11 cellular contexts compared by ENCODE assay signal in the genomic region with DNA sequence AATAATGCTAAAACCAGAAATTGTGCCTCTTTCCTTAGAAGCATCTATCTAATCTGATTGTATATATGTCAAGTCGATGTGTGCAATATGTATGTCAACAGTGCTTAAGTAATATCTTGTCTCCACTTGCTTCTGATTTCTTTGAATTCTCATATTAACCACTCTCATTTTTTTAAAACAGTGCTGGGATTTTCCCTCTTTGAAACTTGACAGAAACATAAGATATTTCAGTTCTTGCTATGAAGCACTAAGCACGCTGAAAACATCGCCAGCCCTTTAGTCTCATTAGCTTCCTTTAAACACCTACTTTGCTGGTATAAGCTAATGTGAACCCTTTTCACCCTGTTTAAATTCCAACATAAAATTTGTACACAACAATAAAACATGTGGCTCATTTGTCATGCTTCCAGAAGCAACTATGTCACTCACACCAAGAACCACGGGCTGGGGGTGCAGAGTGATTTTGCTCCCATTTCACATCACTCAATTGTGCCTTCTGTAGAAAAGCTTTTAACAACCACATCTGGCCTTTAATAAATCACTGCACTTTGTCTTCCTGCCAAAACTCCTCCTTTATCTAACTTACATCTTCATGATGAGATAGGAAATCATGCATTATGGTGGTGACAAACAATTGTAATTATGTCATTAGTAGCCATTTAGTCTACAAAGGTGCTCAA.
DNase-seq lines count a peak whose midpoint lies in the region; ATAC-seq lines count a peak whose summit lies in the region.
"Had no signal": no experiment of that assay in that cellular context is flagged by ENCODE, and none has a peak within 500 bp of the region (broad histone marks: within the 10 kb centered on the region; RNA-seq: fewer than 3 reads in every experiment).

No MANE protein-coding gene starts in this region.

- H3K9me3 ChIP-seq in BLaER1 (no peaks in the 10 kb centered on the region), T-helper 17 cell (ENCODE audit: control insufficient read depth, low read length, poor library complexity, severe bottlenecking) (no peaks in the 10 kb centered on the region)
- H3K9me3 ChIP-seq in CD8-positive, alpha-beta memory T cell (ENCODE audit: low read length) = no peaks in the 10 kb centered on the region
- H3K9me3 ChIP-seq: body of pancreas, Caco-2, suprapubic skin had no signal

- ATAC-seq in T-helper 17 cell = peak; percentile 80
- ATAC-seq in sciatic nerve = no peak
- ATAC-seq: body of pancreas had no signal

- peaks cover 44% of the 10 kb centered on the region for H3K4me1 ChIP-seq in BLaER1
- H3K4me1 ChIP-seq in CD8-positive, alpha-beta memory T cell (ENCODE audit: insufficient read depth, low read length) = peaks cover 81% of the 10 kb centered on the region

- H3K9me3 Mint-ChIP-seq in CD8-positive, alpha-beta memory T cell = no peaks in the 10 kb centered on the region

- H3K27me3 Mint-ChIP-seq in CD8-positive, alpha-beta memory T cell = no peaks in the 10 kb centered on the region
- no peaks in the 10 kb centered on the region for H3K27me3 Mint-ChIP-seq in T-helper 17 cell

- peak overlapping the region in 6 of 7 donors; percentile 2 to 69 (median 22) for H3K4me3 Mint-ChIP-seq in CD8-positive, alpha-beta memory T cell
- H3K4me3 Mint-ChIP-seq in T-helper 17 cell = peak overlapping the region; percentile 78

- DNase-seq in CD8-positive, alpha-beta memory T cell = peak in 1 of 5 donors; percentile 69
- DNase-seq in T-helper 17 cell (no peak), left kidney (ENCODE audit: low read depth, low spot score) (peak; percentile 33), NOMO-1 treated with dmso at 0.1 percent for 144 hours (lab: John Stamatoyannopoulos, UW; ENCODE audit: unreplicated experiment) (no peak), sciatic nerve (ENCODE audit: low spot score) (no peak), NCI-H510A treated with DMSO at 0.1 percent for 48 hours (lab: John Stamatoyannopoulos, UW) (no peak)
- DNase-seq: body of pancreas, Caco-2, PC-9 had no signal

- H3K36me3 ChIP-seq in BLaER1 = no peaks in the 10 kb centered on the region
- no peaks in the 10 kb centered on the region for H3K36me3 ChIP-seq in CD8-positive, alpha-beta memory T cell (ENCODE audit: insufficient read depth, low read length)
- H3K36me3 ChIP-seq: suprapubic skin had no signal

- H4K20me1 ChIP-seq in BLaER1 = no peaks in the 10 kb centered on the region

- no peaks in the 10 kb centered on the region for H3K27me3 ChIP-seq in BLaER1
- no peaks in the 10 kb centered on the region for H3K27me3 ChIP-seq in CD8-positive, alpha-beta memory T cell (ENCODE audit: insufficient read depth, low read length, poor library complexity, severe bottlenecking)
- H3K27me3 ChIP-seq: body of pancreas, suprapubic skin had no signal

- no peak overlapping the region for H3K27ac ChIP-seq in BLaER1
- no peak overlapping the region for H3K27ac ChIP-seq in CD8-positive, alpha-beta memory T cell (ENCODE audit: low read depth, low read length)
- H3K27ac ChIP-seq: body of pancreas, PC-9, suprapubic skin had no signal

- CTCF ChIA-PET in CD8-positive, alpha-beta memory T cell (lab: Charles Lee) = interaction anchor here (1.1 to 1.5 kb wide), 3 partner anchors 23 to 43 kb away, joined by 3 read pairs; no protein-coding TSS in a partner anchor

- peak overlapping the region; percentile 2 to 84 (median 50) for H3K27ac Mint-ChIP-seq in CD8-positive, alpha-beta memory T cell
- peak overlapping the region; percentile 94 for H3K27ac Mint-ChIP-seq in T-helper 17 cell

- no peak overlapping the region for H3K4me3 ChIP-seq in BLaER1
- H3K4me3 ChIP-seq in CD8-positive, alpha-beta memory T cell (ENCODE audit: low read length) = peak overlapping the region; percentile 34
- H3K4me3 ChIP-seq: body of pancreas, PC-9, suprapubic skin had no signal

- H3K9ac ChIP-seq in BLaER1 = no peak overlapping the region

- intact Hi-C loops in sciatic nerve (cut with DNase I) = no loop called here

- peaks cover 59 to 87% (median 81%) of the 10 kb centered on the region in 3 donors for H3K4me1 Mint-ChIP-seq in CD8-positive, alpha-beta memory T cell
- peaks cover 50% of the 10 kb centered on the region for H3K4me1 Mint-ChIP-seq in T-helper 17 cell

- POLR2A ChIA-PET in CD8-positive, alpha-beta memory T cell (lab: Charles Lee) = no interaction called here

- H3K4me2 ChIP-seq in BLaER1 = 0 out of 2 replicates have a peak overlapping the region, but pooled peaks have one; percentile 3
- H3K4me2 ChIP-seq: PC-9 had no signal

- peaks cover 0 to 22% (median 7%) of the 10 kb centered on the region in 3 donors for H3K36me3 Mint-ChIP-seq in CD8-positive, alpha-beta memory T cell
- H3K36me3 Mint-ChIP-seq in T-helper 17 cell (ENCODE audit: low read depth) = peaks cover 8% of the 10 kb centered on the region
